16 cellular contexts compared by ENCODE assay signal in genomic region chr3:123818921-123819429, GRCh38.
DNase-seq lines count a peak whose midpoint lies in the region; ATAC-seq, FAIRE-seq and TF ChIP-seq lines count a peak whose summit lies in the region.
"Had no signal": no experiment of that assay in that cellular context is flagged by ENCODE, and none has a peak within 500 bp of the region (broad histone marks: within the 10 kb centered on the region; RNA-seq: fewer than 3 reads in every experiment).

No MANE protein-coding gene starts in this region.

- H3K27me3 ChIP-seq in AG04450 (ENCODE audit: control insufficient read depth, insufficient read depth, low read length) (no peaks in the 10 kb centered on the region), astrocyte (ENCODE audit: insufficient read depth, low read length) (no peaks in the 10 kb centered on the region)
- H3K27me3 ChIP-seq: colonic mucosa had no signal

- ATAC-seq in GM18519 (IDR thresholded peaks at IDR 0.05; ENCODE audit: low FRiP score, unreplicated experiment) (no peak), HG03520 (IDR thresholded peaks at IDR 0.05; ENCODE audit: unreplicated experiment) (no peak), GM18517 (IDR thresholded peaks at IDR 0.05; ENCODE audit: unreplicated experiment) (no peak)
- ATAC-seq: A549 had no signal

- H3K27ac Mint-ChIP-seq in astrocyte (ENCODE audit: unreplicated experiment): peak overlapping the region; percentile 35
- H3K27ac Mint-ChIP-seq: activated CD4-positive, alpha-beta memory T cell treated with anti-CD3 and anti-CD28 coated beads, Interleukin-2, amount 10 ng/mL, durations not matched to agents 7 days and 5 days; activated naive CD4-positive, alpha-beta T cell treated with anti-CD3 and anti-CD28 coated beads for 36 hours; nephron progenitor cell had no signal

- H3K27ac ChIP-seq in AG04450 (ENCODE audit: low read depth, low read length) (peak overlapping the region; percentile 85), astrocyte (ENCODE audit: low read depth, low read length) (peak overlapping the region; percentile 85)
- H3K27ac ChIP-seq: A549, colonic mucosa, left ventricle myocardium inferior had no signal

- H3K4me1 ChIP-seq in astrocyte (ENCODE audit: insufficient read depth, low read length): peaks cover 47% of the 10 kb centered on the region
- H3K4me1 ChIP-seq: colonic mucosa had no signal

- H3K36me3 ChIP-seq in astrocyte (ENCODE audit: insufficient read depth, low read length): peaks cover 12% of the 10 kb centered on the region
- H3K36me3 ChIP-seq: colonic mucosa, left ventricle myocardium inferior had no signal

- POLR2A ChIA-PET in AG04450 (lab: Yijun Ruan, JAX): interaction anchor here (1.0 to 1.3 kb wide), 4 partner anchors 11 to 86 kb away, joined by 3 to 10 read pairs (median 4); no protein-coding TSS in a partner anchor

- H3K9me3 ChIP-seq in AG04450 (ENCODE audit: control insufficient read depth, insufficient read depth, low read length) (peaks cover 10% of the 10 kb centered on the region; the same call in 1 of the 2 replicates), astrocyte (ENCODE audit: insufficient read depth, low read depth, low read length) (peaks cover 4% of the 10 kb centered on the region)
- H3K9me3 ChIP-seq: colonic mucosa had no signal

- no peak overlapping the region for H3K4me3 Mint-ChIP-seq in astrocyte (ENCODE audit: unreplicated experiment)
- H3K4me3 Mint-ChIP-seq: activated CD4-positive, alpha-beta memory T cell treated with anti-CD3 and anti-CD28 coated beads, Interleukin-2, amount 10 ng/mL, durations not matched to agents 7 days and 5 days; activated naive CD4-positive, alpha-beta T cell treated with anti-CD3 and anti-CD28 coated beads for 36 hours; nephron progenitor cell had no signal

- H3K27me3 Mint-ChIP-seq in astrocyte (ENCODE audit: low read depth, unreplicated experiment): no peaks in the 10 kb centered on the region

- peak overlapping the region; percentile 66 for H3K4me2 ChIP-seq in astrocyte (ENCODE audit: low read length)
- H3K4me2 ChIP-seq: A549 had no signal

- peak overlapping the region; percentile 14 for H3K9ac ChIP-seq in astrocyte (ENCODE audit: low read length)

- H3K4me1 Mint-ChIP-seq in astrocyte (ENCODE audit: low read depth, unreplicated experiment): peaks cover 35% of the 10 kb centered on the region
- H3K4me1 Mint-ChIP-seq: nephron progenitor cell had no signal

- peak; percentile 88 for FAIRE-seq in astrocyte (lab: Jason Lieb, UNC)
- FAIRE-seq: A549 had no signal

- TF ChIP-seq CTCF in AG04450 (IDR thresholded peaks at IDR 0.05; ENCODE audit: low read depth, low read length) (no peak), astrocyte (IDR thresholded peaks at IDR 0.05; ENCODE audit: insufficient read depth, low read depth, low read length) (no peak)

- CTCF ChIA-PET in AG04450 (lab: Charles Lee): interaction anchor here (3.3 kb wide), 1 partner anchor 95 kb away, joined by 11 read pairs; no protein-coding TSS in a partner anchor

- H3K9me3 Mint-ChIP-seq in astrocyte (ENCODE audit: unreplicated experiment): peaks cover 15% of the 10 kb centered on the region
- H3K9me3 Mint-ChIP-seq: activated CD4-positive, alpha-beta memory T cell treated with anti-CD3 and anti-CD28 coated beads, Interleukin-2, amount 10 ng/mL, durations not matched to agents 7 days and 5 days; activated naive CD4-positive, alpha-beta T cell treated with anti-CD3 and anti-CD28 coated beads for 36 hours had no signal

- no peaks in the 10 kb centered on the region for H4K20me1 ChIP-seq in astrocyte (ENCODE audit: insufficient read depth, low read length)

- H3K4me3 ChIP-seq in AG04450 (ENCODE audit: low read depth, low read length): no peak overlapping the region
- no peak overlapping the region for H3K4me3 ChIP-seq in astrocyte (ENCODE audit: insufficient read depth, low read depth, low read length)
- H3K4me3 ChIP-seq: A549, colonic mucosa, left ventricle myocardium inferior had no signal

- H3K36me3 Mint-ChIP-seq in astrocyte (ENCODE audit: low read depth, unreplicated experiment): peaks cover 31% of the 10 kb centered on the region

- peaks cover 4% of the 10 kb centered on the region for H3K79me2 ChIP-seq in astrocyte (ENCODE audit: insufficient read depth, low read length)

- DNase-seq in AG04450 (ENCODE audit: low read depth, low spot score) (peak; percentile 45), HT1080 (ENCODE audit: low read depth) (peak; percentile 97), astrocyte (ENCODE audit: low read depth) (peak; percentile 90), glomerular visceral epithelial cell (ENCODE audit: extremely low spot score) (peak; percentile 77), NCI-H446 treated with DMSO at 0.1 percent for 48 hours (lab: John Stamatoyannopoulos, UW) (no peak)
- DNase-seq: activated CD4-positive, alpha-beta memory T cell treated with anti-CD3 and anti-CD28 coated beads, Interleukin-2, amount 10 ng/mL, durations not matched to agents 7 days and 5 days; activated naive CD4-positive, alpha-beta T cell treated with anti-CD3 and anti-CD28 coated beads for 36 hours; colonic mucosa; DND-41; left ventricle myocardium inferior; NCI-H2171; nephron progenitor cell had no signal

- no peak overlapping the region for H2AFZ ChIP-seq in astrocyte (ENCODE audit: low read depth, low read length)
